ENCODE assay signal across 10 cellular contexts in the genomic region with DNA sequence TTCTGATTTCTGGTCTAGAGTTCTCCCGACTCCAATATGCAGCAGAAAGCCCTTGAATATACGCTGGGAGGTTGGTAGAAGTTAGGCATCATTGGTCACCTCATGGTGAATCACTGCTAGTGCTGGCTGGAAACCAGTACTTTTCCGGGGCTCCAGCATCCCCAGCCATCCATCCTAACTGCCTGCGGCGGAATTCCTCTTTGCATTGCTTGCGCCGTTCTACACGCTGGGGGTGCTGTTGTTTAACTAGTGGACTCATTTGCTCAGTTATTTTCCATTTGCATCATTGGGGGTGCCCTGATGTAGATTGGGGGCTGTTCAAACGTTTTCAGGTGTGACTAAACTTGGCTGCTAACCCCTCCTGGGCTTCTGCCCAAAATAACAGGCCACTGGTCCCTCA. TPM values are rescaled to one million over a fixed set of nuclear protein-coding genes. Genes with fewer than 3 reads are reported as not detected.
A peak's percentile ranks its signal among the peaks of the same experiment; 100 is the strongest.
DNase-seq lines count a peak whose midpoint lies in the region; ATAC-seq and TF ChIP-seq lines count a peak whose summit lies in the region.
"Had no signal": no experiment of that assay in that cellular context is flagged by ENCODE, and none has a peak within 500 bp of the region (broad histone marks: within the 10 kb centered on the region; RNA-seq: fewer than 3 reads in every experiment).

No MANE protein-coding gene starts in this region.

- no peak overlapping the region for H3K4me3 Mint-ChIP-seq in stimulated activated memory B cell treated with anti-CD40 and anti-IgM and Interleukin-4, amounts not matched to agents 10 μg/mL and 1 μg/mL and 100 μg/mL, for 72 hours
- H3K4me3 Mint-ChIP-seq in activated CD4-positive, alpha-beta T cell treated with anti-CD3 and anti-CD28 coated beads, Interleukin-2, amount 10 ng/mL, durations not matched to agents 7 days and 5 days = no peak overlapping the region

- no TSS peak for BruUV-seq in mammary epithelial cell (replicated peaks; lab: Mats Ljungman, UMichigan)

- no peak overlapping the region for H3K9ac ChIP-seq in mammary epithelial cell (ENCODE audit: insufficient read depth, low read length)

- H3K4me3 ChIP-seq in LNCaP clone FGC (ENCODE audit: low read depth, low read length) (no peak overlapping the region), mammary epithelial cell (replicated peaks in 1 of 3; ENCODE audit: insufficient read depth in 1 of 3, low read depth in 2 of 3, low read length in 3 of 3) (no peak overlapping the region)
- H3K4me3 ChIP-seq: SJCRH30 had no signal

- H3K36me3 Mint-ChIP-seq in stimulated activated memory B cell treated with anti-CD40 and anti-IgM and Interleukin-4, amounts not matched to agents 10 μg/mL and 1 μg/mL and 100 μg/mL, for 72 hours = no peaks in the 10 kb centered on the region
- H3K36me3 Mint-ChIP-seq in activated CD4-positive, alpha-beta T cell treated with anti-CD3 and anti-CD28 coated beads, Interleukin-2, amount 10 ng/mL, durations not matched to agents 7 days and 5 days (ENCODE audit: low read depth) = no peaks in the 10 kb centered on the region
- H3K36me3 Mint-ChIP-seq: activated naive CD4-positive, alpha-beta T cell treated with anti-CD3 and anti-CD28 coated beads, Interleukin-2, amount 50 U/mL, for 72 hours had no signal

- dilution Hi-C loops in mammary epithelial cell (cut with HindIII; ENCODE audit: low sequenced_read_pairs) = no loop called here

- no peak overlapping the region for H3K4me2 ChIP-seq in mammary epithelial cell (ENCODE audit: insufficient read depth, low read depth, low read length)

- H3K9me3 Mint-ChIP-seq in stimulated activated memory B cell treated with anti-CD40 and anti-IgM and Interleukin-4, amounts not matched to agents 10 μg/mL and 1 μg/mL and 100 μg/mL, for 72 hours = no peaks in the 10 kb centered on the region
- no peaks in the 10 kb centered on the region for H3K9me3 Mint-ChIP-seq in activated CD4-positive, alpha-beta T cell treated with anti-CD3 and anti-CD28 coated beads, Interleukin-2, amount 10 ng/mL, durations not matched to agents 7 days and 5 days
- H3K9me3 Mint-ChIP-seq: activated naive CD4-positive, alpha-beta T cell treated with anti-CD3 and anti-CD28 coated beads, Interleukin-2, amount 50 U/mL, for 72 hours had no signal

- no peaks in the 10 kb centered on the region for H3K4me1 ChIP-seq in mammary epithelial cell (ENCODE audit: insufficient read depth, low read length)
- H3K4me1 ChIP-seq: SJCRH30 had no signal

- peak; percentile 64 for DNase-seq in Daoy (ENCODE audit: low read depth)
- DNase-seq in LNCaP clone FGC (ENCODE audit: low read depth) = no peak
- DNase-seq in mammary epithelial cell = peak; percentile 55
- peak; percentile 3 for DNase-seq in midbrain (lab: John Stamatoyannopoulos, UW)
- no peak for DNase-seq in activated CD4-positive, alpha-beta T cell treated with anti-CD3 and anti-CD28 coated beads, Interleukin-2, amount 10 ng/mL, durations not matched to agents 7 days and 5 days
- DNase-seq in NCI-H345 treated with DMSO at 0.1 percent for 48 hours (lab: John Stamatoyannopoulos, UW; ENCODE audit: unreplicated experiment) = no peak
- no peak for DNase-seq in activated CD4-positive, alpha-beta T cell treated with anti-CD3 and anti-CD28 coated beads for 1 hour

- no peaks in the 10 kb centered on the region for H3K27me3 ChIP-seq in mammary epithelial cell (ENCODE audit: insufficient read depth, low read length)
- H3K27me3 ChIP-seq: SJCRH30 had no signal

- no peak overlapping the region for H2AFZ ChIP-seq in mammary epithelial cell (ENCODE audit: low read depth, low read length)

- POLR2A ChIA-PET in activated CD4-positive, alpha-beta T cell treated with anti-CD3 and anti-CD28 coated beads, Interleukin-2, amount 10 ng/mL, durations not matched to agents 7 days and 5 days (lab: Charles Lee) = no interaction called here

- ATAC-seq in stimulated activated memory B cell treated with anti-CD40 and anti-IgM and Interleukin-4, amounts not matched to agents 10 μg/mL and 1 μg/mL and 100 μg/mL, for 72 hours = no peak
- ATAC-seq: activated naive CD4-positive, alpha-beta T cell treated with anti-CD3 and anti-CD28 coated beads, Interleukin-2, amount 50 U/mL, for 72 hours had no signal

- H3K4me1 Mint-ChIP-seq in stimulated activated memory B cell treated with anti-CD40 and anti-IgM and Interleukin-4, amounts not matched to agents 10 μg/mL and 1 μg/mL and 100 μg/mL, for 72 hours = no peaks in the 10 kb centered on the region
- H3K4me1 Mint-ChIP-seq in activated CD4-positive, alpha-beta T cell treated with anti-CD3 and anti-CD28 coated beads, Interleukin-2, amount 10 ng/mL, durations not matched to agents 7 days and 5 days = no peaks in the 10 kb centered on the region

- peaks cover 21% of the 10 kb centered on the region for H3K27me3 Mint-ChIP-seq in stimulated activated memory B cell treated with anti-CD40 and anti-IgM and Interleukin-4, amounts not matched to agents 10 μg/mL and 1 μg/mL and 100 μg/mL, for 72 hours
- peaks cover 10% of the 10 kb centered on the region for H3K27me3 Mint-ChIP-seq in activated CD4-positive, alpha-beta T cell treated with anti-CD3 and anti-CD28 coated beads, Interleukin-2, amount 10 ng/mL, durations not matched to agents 7 days and 5 days

- peaks cover 4% of the 10 kb centered on the region for H3K9me3 ChIP-seq in mammary epithelial cell (replicated peaks; ENCODE audit: insufficient read depth, low read length)
- H3K9me3 ChIP-seq: SJCRH30 had no signal

- no peak overlapping the region for H3K27ac ChIP-seq in mammary epithelial cell (ENCODE audit: insufficient read depth, low read depth, low read length)
- H3K27ac ChIP-seq: SJCRH30 had no signal

- 52% methylated on average over 8 of the region's 9 CpGs for WGBS in mammary epithelial cell (ENCODE audit: low coverage, missing lambda C conversion rate)

- intact Hi-C loops in mammary epithelial cell (cut with micrococcal nuclease) = loop anchor here (2.0 to 5.0 kb wide), 4 partner anchors 244 to 1664 kb away; partner anchors contain the start of gene VMA21

- no peaks in the 10 kb centered on the region for H3K79me2 ChIP-seq in mammary epithelial cell (ENCODE audit: insufficient read depth, low read length)

- in situ Hi-C loops in mammary epithelial cell (cut with MboI; ENCODE audit: low sequenced_read_pairs in 2 of 2) = loop anchor here (25.0 kb wide), 2 partner anchors 209 to 534 kb away; partner anchors contain the start of gene PRRG3 (in 2 of the 2)

- TF ChIP-seq CTCF in LNCaP clone FGC (IDR thresholded peaks at IDR 0.05; ENCODE audit: control insufficient read depth, extremely low read depth, insufficient read depth) (peak; percentile 53), mammary epithelial cell (conservative IDR thresholded peaks at IDR 0.05 in 1 of 2, IDR thresholded peaks at IDR 0.05 in 1 of 2; ENCODE audit: extremely low read depth in 1 of 2, insufficient read depth in 1 of 2, low read depth in 1 of 2, low read length in 2 of 2) (peak in 1 of 2 donors; percentile 23)

- H3K36me3 ChIP-seq in mammary epithelial cell (ENCODE audit: insufficient read depth, low read length) = no peaks in the 10 kb centered on the region
- H3K36me3 ChIP-seq: SJCRH30 had no signal

- no peaks in the 10 kb centered on the region for H4K20me1 ChIP-seq in mammary epithelial cell (ENCODE audit: insufficient read depth, low read length)

- CTCF ChIA-PET in mammary epithelial cell (lab: Charles Lee; ENCODE audit: low non-redundant PET) = no interaction called here
- CTCF ChIA-PET in activated CD4-positive, alpha-beta T cell treated with anti-CD3 and anti-CD28 coated beads, Interleukin-2, amount 10 ng/mL, durations not matched to agents 7 days and 5 days (lab: Charles Lee) = no interaction called here

- no peak overlapping the region for H3K27ac Mint-ChIP-seq in stimulated activated memory B cell treated with anti-CD40 and anti-IgM and Interleukin-4, amounts not matched to agents 10 μg/mL and 1 μg/mL and 100 μg/mL, for 72 hours
- H3K27ac Mint-ChIP-seq in activated CD4-positive, alpha-beta T cell treated with anti-CD3 and anti-CD28 coated beads, Interleukin-2, amount 10 ng/mL, durations not matched to agents 7 days and 5 days = no peak overlapping the region
- H3K27ac Mint-ChIP-seq: activated naive CD4-positive, alpha-beta T cell treated with anti-CD3 and anti-CD28 coated beads, Interleukin-2, amount 50 U/mL, for 72 hours had no signal

RNA-seq across cellular contexts. Expression of gene GPR50, which starts 23.3 kb away (rescaled TPM):
- total RNA-seq in Daoy (2014; rRNA removed; shearing (Covaris generic)) = not detected in 2 replicates
- total RNA-seq in mammary epithelial cell = not detected
- polyA plus RNA-seq in mammary epithelial cell = not detected
- polyA minus RNA-seq in mammary epithelial cell = not detected
- total RNA-seq in activated CD4-positive, alpha-beta T cell treated with anti-CD3 and anti-CD28 coated beads, Interleukin-2, amount 10 ng/mL, durations not matched to agents 7 days and 5 days = not detected
- total RNA-seq: activated naive CD4-positive, alpha-beta T cell treated with anti-CD3 and anti-CD28 coated beads, Interleukin-2, amount 50 U/mL, for 72 hours; SJCRH30 had no signal

Comparison
In these comparisons a context has a peak if more than half of its experiments do, and no peak if none do; other contexts are left out.
1. DNase-seq: peak in Daoy (single experiment), mammary epithelial cell (single experiment) and midbrain (single experiment); none in LNCaP clone FGC (single experiment), activated CD4-positive, alpha-beta T cell treated with anti-CD3 and anti-CD28 coated beads, Interleukin-2, amount 10 ng/mL, durations not matched to agents 7 days and 5 days (single experiment), NCI-H345 treated with DMSO at 0.1 percent for 48 hours (single experiment) and activated CD4-positive, alpha-beta T cell treated with anti-CD3 and anti-CD28 coated beads for 1 hour (single experiment).